Comparison of ENCODE assay signal across 1 cellular context in the genomic region with DNA sequence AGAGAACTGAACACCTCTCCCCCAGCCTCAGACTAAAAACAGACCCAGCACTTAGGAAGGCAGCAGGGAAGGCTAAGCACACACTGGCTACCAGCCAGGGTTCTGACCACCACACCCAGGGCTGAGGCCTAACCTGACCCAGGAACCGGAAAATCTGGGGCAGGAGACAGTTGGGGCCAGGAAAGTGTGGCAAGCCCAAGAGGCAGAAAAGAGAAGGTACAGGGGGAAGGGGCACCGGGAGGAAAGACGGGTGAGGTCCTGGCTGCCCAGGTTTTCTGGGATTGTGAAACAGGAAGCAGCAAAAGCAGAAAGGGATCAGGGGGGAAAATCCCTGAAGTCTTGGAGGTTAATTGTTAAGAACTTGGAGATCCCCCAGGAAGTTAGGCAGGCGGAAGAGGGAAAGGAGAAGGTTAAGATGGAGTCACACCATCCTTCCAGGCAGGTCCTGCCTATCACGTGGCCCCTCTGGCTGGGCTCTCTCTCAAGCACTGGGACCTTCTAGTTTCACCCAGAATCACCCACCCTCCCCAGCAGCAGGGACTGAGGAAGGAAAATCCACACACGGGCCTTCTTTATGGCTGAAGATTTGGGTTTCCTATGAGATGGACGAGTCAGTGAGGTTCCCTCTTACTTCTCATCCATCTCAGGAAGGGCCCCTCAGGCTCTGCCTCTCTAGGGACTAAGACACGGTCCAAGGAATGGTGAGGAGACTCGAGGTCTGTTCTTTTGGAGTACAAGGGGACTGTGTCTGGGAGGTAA.
A peak's percentile ranks its signal among the peaks of the same experiment; 100 is the strongest.
TF ChIP-seq lines count a peak whose summit lies in the region.

No MANE protein-coding gene starts in this region.

TF ChIP-seq in HepG2, 621 proteins besides CTCF, POLR2A, EP300 and RAD21 (continues in another document):
- TF ChIP-seq CREM (IDR thresholded peaks at IDR 0.05) = peak; percentile 25; the same call in 1 of the 2 replicates
- no peak for TF ChIP-seq CREM (CRISPR knock-in tag; IDR thresholded peaks at IDR 0.05)
- TF ChIP-seq GABPA (IDR thresholded peaks at IDR 0.05; ENCODE audit: low read depth, low read length) = peak; percentile 55
- peak; percentile 82 for TF ChIP-seq GABPA (CRISPR knock-in tag; IDR thresholded peaks at IDR 0.05; ENCODE audit: low read depth)
- TF ChIP-seq ZFY (CRISPR knock-in tag; IDR thresholded peaks at IDR 0.05) = peak; percentile 83
- TF ChIP-seq, protein P1, sequence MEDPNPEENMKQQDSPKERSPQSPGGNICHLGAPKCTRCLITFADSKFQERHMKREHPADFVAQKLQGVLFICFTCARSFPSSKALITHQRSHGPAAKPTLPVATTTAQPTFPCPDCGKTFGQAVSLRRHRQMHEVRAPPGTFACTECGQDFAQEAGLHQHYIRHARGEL (CRISPR knock-in tag; IDR thresholded peaks at IDR 0.05) = no peak
- TF ChIP-seq, protein P2, sequence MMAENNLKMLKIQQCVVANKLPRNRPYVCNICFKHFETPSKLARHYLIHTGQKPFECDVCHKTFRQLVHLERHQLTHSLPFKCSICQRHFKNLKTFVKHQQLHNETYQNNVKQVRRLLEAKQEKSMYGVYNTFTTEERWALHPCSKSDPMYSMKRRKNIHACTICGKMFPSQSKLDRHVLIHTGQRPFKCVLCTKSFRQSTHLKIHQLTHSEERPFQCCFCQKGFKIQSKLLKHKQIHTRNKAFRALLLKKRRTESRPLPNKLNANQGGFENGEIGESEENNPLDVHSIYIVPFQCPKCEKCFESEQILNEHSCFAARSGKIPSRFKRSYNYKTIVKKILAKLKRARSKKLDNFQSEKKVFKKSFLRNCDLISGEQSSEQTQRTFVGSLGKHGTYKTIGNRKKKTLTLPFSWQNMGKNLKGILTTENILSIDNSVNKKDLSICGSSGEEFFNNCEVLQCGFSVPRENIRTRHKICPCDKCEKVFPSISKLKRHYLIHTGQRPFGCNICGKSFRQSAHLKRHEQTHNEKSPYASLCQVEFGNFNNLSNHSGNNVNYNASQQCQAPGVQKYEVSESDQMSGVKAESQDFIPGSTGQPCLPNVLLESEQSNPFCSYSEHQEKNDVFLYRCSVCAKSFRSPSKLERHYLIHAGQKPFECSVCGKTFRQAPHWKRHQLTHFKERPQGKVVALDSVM (CRISPR knock-in tag; IDR thresholded peaks at IDR 0.05) = no peak
- TF ChIP-seq HOXA3 (CRISPR knock-in tag; IDR thresholded peaks at IDR 0.05) = peak; percentile 52; the same call in 1 of the 2 replicates
- TF ChIP-seq RXRA (CRISPR knock-in tag; IDR thresholded peaks at IDR 0.05) = peak; percentile 43; the same call in 1 of the 2 replicates
- TF ChIP-seq ZNF331 (CRISPR knock-in tag; IDR thresholded peaks at IDR 0.05) = no peak
- TF ChIP-seq, protein P3, sequence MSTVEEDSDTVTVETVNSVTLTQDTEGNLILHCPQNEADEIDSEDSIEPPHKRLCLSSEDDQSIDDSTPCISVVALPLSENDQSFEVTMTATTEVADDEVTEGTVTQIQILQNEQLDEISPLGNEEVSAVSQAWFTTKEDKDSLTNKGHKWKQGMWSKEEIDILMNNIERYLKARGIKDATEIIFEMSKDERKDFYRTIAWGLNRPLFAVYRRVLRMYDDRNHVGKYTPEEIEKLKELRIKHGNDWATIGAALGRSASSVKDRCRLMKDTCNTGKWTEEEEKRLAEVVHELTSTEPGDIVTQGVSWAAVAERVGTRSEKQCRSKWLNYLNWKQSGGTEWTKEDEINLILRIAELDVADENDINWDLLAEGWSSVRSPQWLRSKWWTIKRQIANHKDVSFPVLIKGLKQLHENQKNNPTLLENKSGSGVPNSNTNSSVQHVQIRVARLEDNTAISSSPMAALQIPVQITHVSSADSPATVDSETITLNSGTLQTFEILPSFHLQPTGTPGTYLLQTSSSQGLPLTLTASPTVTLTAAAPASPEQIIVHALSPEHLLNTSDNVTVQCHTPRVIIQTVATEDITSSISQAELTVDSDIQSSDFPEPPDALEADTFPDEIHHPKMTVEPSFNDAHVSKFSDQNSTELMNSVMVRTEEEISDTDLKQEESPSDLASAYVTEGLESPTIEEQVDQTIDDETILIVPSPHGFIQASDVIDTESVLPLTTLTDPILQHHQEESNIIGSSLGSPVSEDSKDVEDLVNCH (CRISPR knock-in tag; IDR thresholded peaks at IDR 0.05) = no peak
- TF ChIP-seq, protein P4, sequence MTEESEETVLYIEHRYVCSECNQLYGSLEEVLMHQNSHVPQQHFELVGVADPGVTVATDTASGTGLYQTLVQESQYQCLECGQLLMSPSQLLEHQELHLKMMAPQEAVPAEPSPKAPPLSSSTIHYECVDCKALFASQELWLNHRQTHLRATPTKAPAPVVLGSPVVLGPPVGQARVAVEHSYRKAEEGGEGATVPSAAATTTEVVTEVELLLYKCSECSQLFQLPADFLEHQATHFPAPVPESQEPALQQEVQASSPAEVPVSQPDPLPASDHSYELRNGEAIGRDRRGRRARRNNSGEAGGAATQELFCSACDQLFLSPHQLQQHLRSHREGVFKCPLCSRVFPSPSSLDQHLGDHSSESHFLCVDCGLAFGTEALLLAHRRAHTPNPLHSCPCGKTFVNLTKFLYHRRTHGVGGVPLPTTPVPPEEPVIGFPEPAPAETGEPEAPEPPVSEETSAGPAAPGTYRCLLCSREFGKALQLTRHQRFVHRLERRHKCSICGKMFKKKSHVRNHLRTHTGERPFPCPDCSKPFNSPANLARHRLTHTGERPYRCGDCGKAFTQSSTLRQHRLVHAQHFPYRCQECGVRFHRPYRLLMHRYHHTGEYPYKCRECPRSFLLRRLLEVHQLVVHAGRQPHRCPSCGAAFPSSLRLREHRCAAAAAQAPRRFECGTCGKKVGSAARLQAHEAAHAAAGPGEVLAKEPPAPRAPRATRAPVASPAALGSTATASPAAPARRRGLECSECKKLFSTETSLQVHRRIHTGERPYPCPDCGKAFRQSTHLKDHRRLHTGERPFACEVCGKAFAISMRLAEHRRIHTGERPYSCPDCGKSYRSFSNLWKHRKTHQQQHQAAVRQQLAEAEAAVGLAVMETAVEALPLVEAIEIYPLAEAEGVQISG (CRISPR knock-in tag; IDR thresholded peaks at IDR 0.05) = peak; percentile 61; the same call in 1 of the 2 replicates
- TF ChIP-seq, protein P5, sequence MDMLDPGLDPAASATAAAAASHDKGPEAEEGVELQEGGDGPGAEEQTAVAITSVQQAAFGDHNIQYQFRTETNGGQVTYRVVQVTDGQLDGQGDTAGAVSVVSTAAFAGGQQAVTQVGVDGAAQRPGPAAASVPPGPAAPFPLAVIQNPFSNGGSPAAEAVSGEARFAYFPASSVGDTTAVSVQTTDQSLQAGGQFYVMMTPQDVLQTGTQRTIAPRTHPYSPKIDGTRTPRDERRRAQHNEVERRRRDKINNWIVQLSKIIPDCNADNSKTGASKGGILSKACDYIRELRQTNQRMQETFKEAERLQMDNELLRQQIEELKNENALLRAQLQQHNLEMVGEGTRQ (IDR thresholded peaks at IDR 0.05; ENCODE audit: low read depth, low read length) = no peak
- TF ChIP-seq, protein P5 (CRISPR knock-in tag; IDR thresholded peaks at IDR 0.05; ENCODE audit: borderline replicate concordance) = peak; percentile 59; the same call in 1 of the 2 replicates
- 0 out of 2 replicates have a peak, but pooled peaks have one; percentile 16 for TF ChIP-seq GATAD2A (CRISPR knock-in tag; IDR thresholded peaks at IDR 0.05)
- 0 out of 2 replicates have a peak, but pooled peaks have one; percentile 14 for TF ChIP-seq ETV5 (CRISPR knock-in tag; IDR thresholded peaks at IDR 0.05; ENCODE audit: borderline replicate concordance)
- 0 out of 2 replicates have a peak, but pooled peaks have one; percentile 31 for TF ChIP-seq KLF6 (CRISPR knock-in tag; IDR thresholded peaks at IDR 0.05)
- 0 out of 2 replicates have a peak, but pooled peaks have one; percentile 42 for TF ChIP-seq ZNF746 (CRISPR knock-in tag; IDR thresholded peaks at IDR 0.05)
- TF ChIP-seq KDM5B (CRISPR knock-in tag; IDR thresholded peaks at IDR 0.05; ENCODE audit: borderline replicate concordance) = 0 out of 2 replicates have a peak, but pooled peaks have one; percentile 28
- TF ChIP-seq, protein P6, sequence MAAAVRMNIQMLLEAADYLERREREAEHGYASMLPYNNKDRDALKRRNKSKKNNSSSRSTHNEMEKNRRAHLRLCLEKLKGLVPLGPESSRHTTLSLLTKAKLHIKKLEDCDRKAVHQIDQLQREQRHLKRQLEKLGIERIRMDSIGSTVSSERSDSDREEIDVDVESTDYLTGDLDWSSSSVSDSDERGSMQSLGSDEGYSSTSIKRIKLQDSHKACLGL (CRISPR knock-in tag; IDR thresholded peaks at IDR 0.05) = peak; percentile 45; the same call in 1 of the 2 replicates
- TF ChIP-seq CHD2 (IDR thresholded peaks at IDR 0.05; ENCODE audit: low read depth, low read length) = no peak
- TF ChIP-seq, protein P7, sequence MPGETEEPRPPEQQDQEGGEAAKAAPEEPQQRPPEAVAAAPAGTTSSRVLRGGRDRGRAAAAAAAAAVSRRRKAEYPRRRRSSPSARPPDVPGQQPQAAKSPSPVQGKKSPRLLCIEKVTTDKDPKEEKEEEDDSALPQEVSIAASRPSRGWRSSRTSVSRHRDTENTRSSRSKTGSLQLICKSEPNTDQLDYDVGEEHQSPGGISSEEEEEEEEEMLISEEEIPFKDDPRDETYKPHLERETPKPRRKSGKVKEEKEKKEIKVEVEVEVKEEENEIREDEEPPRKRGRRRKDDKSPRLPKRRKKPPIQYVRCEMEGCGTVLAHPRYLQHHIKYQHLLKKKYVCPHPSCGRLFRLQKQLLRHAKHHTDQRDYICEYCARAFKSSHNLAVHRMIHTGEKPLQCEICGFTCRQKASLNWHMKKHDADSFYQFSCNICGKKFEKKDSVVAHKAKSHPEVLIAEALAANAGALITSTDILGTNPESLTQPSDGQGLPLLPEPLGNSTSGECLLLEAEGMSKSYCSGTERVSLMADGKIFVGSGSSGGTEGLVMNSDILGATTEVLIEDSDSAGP (CRISPR knock-in tag; IDR thresholded peaks at IDR 0.05; ENCODE audit: borderline replicate concordance) = peak; percentile 44; the same call in 1 of the 2 replicates
- 0 out of 2 replicates have a peak, but pooled peaks have one; percentile 48 for TF ChIP-seq ZNF572 (CRISPR knock-in tag; IDR thresholded peaks at IDR 0.05)
- TF ChIP-seq POLR2G (IDR thresholded peaks at IDR 0.05; ENCODE audit: low read depth, low read length) = peak; percentile 51; the same call in 1 of the 2 replicates
- peak; percentile 92 for TF ChIP-seq NR2C2 (CRISPR knock-in tag; IDR thresholded peaks at IDR 0.05; ENCODE audit: borderline replicate concordance)
- no peak for TF ChIP-seq KLF15 (CRISPR knock-in tag; IDR thresholded peaks at IDR 0.05; ENCODE audit: borderline replicate concordance)
- 0 out of 2 replicates have a peak, but pooled peaks have one; percentile 30 for TF ChIP-seq ZMYM2 (CRISPR knock-in tag; IDR thresholded peaks at IDR 0.05)
- TF ChIP-seq, protein P8, sequence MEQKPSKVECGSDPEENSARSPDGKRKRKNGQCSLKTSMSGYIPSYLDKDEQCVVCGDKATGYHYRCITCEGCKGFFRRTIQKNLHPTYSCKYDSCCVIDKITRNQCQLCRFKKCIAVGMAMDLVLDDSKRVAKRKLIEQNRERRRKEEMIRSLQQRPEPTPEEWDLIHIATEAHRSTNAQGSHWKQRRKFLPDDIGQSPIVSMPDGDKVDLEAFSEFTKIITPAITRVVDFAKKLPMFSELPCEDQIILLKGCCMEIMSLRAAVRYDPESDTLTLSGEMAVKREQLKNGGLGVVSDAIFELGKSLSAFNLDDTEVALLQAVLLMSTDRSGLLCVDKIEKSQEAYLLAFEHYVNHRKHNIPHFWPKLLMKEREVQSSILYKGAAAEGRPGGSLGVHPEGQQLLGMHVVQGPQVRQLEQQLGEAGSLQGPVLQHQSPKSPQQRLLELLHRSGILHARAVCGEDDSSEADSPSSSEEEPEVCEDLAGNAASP (CRISPR knock-in tag; IDR thresholded peaks at IDR 0.05; ENCODE audit: borderline replicate concordance) = no peak
- no peak for TF ChIP-seq ZSCAN12 (CRISPR knock-in tag; IDR thresholded peaks at IDR 0.05)
- TF ChIP-seq, protein P9, sequence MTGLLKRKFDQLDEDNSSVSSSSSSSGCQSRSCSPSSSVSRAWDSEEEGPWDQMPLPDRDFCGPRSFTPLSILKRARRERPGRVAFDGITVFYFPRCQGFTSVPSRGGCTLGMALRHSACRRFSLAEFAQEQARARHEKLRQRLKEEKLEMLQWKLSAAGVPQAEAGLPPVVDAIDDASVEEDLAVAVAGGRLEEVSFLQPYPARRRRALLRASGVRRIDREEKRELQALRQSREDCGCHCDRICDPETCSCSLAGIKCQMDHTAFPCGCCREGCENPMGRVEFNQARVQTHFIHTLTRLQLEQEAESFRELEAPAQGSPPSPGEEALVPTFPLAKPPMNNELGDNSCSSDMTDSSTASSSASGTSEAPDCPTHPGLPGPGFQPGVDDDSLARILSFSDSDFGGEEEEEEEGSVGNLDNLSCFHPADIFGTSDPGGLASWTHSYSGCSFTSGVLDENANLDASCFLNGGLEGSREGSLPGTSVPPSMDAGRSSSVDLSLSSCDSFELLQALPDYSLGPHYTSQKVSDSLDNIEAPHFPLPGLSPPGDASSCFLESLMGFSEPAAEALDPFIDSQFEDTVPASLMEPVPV (CRISPR knock-in tag; IDR thresholded peaks at IDR 0.05) = no peak
- TF ChIP-seq, protein P10, sequence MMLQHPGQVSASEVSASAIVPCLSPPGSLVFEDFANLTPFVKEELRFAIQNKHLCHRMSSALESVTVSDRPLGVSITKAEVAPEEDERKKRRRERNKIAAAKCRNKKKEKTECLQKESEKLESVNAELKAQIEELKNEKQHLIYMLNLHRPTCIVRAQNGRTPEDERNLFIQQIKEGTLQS (CRISPR knock-in tag; IDR thresholded peaks at IDR 0.05) = no peak
- TF ChIP-seq, protein P11, sequence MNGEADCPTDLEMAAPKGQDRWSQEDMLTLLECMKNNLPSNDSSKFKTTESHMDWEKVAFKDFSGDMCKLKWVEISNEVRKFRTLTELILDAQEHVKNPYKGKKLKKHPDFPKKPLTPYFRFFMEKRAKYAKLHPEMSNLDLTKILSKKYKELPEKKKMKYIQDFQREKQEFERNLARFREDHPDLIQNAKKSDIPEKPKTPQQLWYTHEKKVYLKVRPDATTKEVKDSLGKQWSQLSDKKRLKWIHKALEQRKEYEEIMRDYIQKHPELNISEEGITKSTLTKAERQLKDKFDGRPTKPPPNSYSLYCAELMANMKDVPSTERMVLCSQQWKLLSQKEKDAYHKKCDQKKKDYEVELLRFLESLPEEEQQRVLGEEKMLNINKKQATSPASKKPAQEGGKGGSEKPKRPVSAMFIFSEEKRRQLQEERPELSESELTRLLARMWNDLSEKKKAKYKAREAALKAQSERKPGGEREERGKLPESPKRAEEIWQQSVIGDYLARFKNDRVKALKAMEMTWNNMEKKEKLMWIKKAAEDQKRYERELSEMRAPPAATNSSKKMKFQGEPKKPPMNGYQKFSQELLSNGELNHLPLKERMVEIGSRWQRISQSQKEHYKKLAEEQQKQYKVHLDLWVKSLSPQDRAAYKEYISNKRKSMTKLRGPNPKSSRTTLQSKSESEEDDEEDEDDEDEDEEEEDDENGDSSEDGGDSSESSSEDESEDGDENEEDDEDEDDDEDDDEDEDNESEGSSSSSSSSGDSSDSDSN (CRISPR knock-in tag; IDR thresholded peaks at IDR 0.05) = peak; percentile 18; the same call in 1 of the 2 replicates
- 0 out of 2 replicates have a peak, but pooled peaks have one; percentile 34 for TF ChIP-seq RBFOX2 (IDR thresholded peaks at IDR 0.05; ENCODE audit: low read depth, low read length)
- no peak for TF ChIP-seq RARG (CRISPR knock-in tag; IDR thresholded peaks at IDR 0.05; ENCODE audit: low read depth)
- peak; percentile 39; the same call in 1 of the 2 replicates for TF ChIP-seq PHF8 (CRISPR knock-in tag; IDR thresholded peaks at IDR 0.05)
